2 cellular contexts compared by ENCODE assay signal in genomic region chr6:40328376-40328987, GRCh38.
TF ChIP-seq lines count a peak whose summit lies in the region.

No MANE protein-coding gene starts in this region.

TF ChIP-seq in IMR-90, 13 proteins besides CTCF, POLR2A, EP300 and RAD21:
- TF ChIP-seq MAFK (IDR thresholded peaks at IDR 0.05; ENCODE audit: low read depth, low read length) = no peak
- TF ChIP-seq USF2 (IDR thresholded peaks at IDR 0.05; ENCODE audit: low read depth, low read length) = no peak
- no peak for TF ChIP-seq BHLHE40 (IDR thresholded peaks at IDR 0.05; ENCODE audit: low read depth, low read length)
- TF ChIP-seq ELK1 (IDR thresholded peaks at IDR 0.05; ENCODE audit: borderline replicate concordance, low read depth, low read length) = no peak
- no peak for TF ChIP-seq RCOR1 (IDR thresholded peaks at IDR 0.05; ENCODE audit: insufficient replicate concordance, low read length)
- no peak for TF ChIP-seq RFX5 (IDR thresholded peaks at IDR 0.05; ENCODE audit: low read depth, low read length)
- TF ChIP-seq FOS (IDR thresholded peaks at IDR 0.05; ENCODE audit: low read depth, low read length) = no peak
- TF ChIP-seq CEBPB (IDR thresholded peaks at IDR 0.05; ENCODE audit: low read depth, low read length) = no peak
- TF ChIP-seq SMC3 (IDR thresholded peaks at IDR 0.05; ENCODE audit: low read depth, low read length) = no peak
- no peak for TF ChIP-seq CHD1 (IDR thresholded peaks at IDR 0.05; ENCODE audit: low read depth, low read length)
- no peak for TF ChIP-seq MAZ (IDR thresholded peaks at IDR 0.05; ENCODE audit: borderline replicate concordance, low read depth, low read length)
- no peak for TF ChIP-seq NFE2L2 (IDR thresholded peaks at IDR 0.05; ENCODE audit: low read depth, low read length)
- TF ChIP-seq MXI1 (IDR thresholded peaks at IDR 0.05; ENCODE audit: borderline replicate concordance, low read depth, low read length) = no peak

TF ChIP-seq in H1, 55 proteins besides CTCF, POLR2A, EP300 and RAD21:
- TF ChIP-seq SUZ12 (IDR thresholded peaks at IDR 0.05; ENCODE audit: low read length) = no peak
- peak in 1 of 2 experiments; percentile 33; a peak in 2 of 4 replicates for TF ChIP-seq SIN3A (conservative IDR thresholded peaks at IDR 0.05 in 1 of 2, IDR thresholded peaks at IDR 0.05 in 1 of 2; ENCODE audit: low read depth in 1 of 2, low read length in 2 of 2)
- no peak for TF ChIP-seq CHD1 (IDR thresholded peaks at IDR 0.05; ENCODE audit: low read depth, low read length)
- TF ChIP-seq YY1 (IDR thresholded peaks at IDR 0.05; ENCODE audit: low read depth, low read length) = 0 out of 2 replicates have a peak, but pooled peaks have one; percentile 3
- no peak for TF ChIP-seq FOSL1 (IDR thresholded peaks at IDR 0.05; ENCODE audit: insufficient read depth, low read depth, low read length)
- no peak for TF ChIP-seq BACH1 (IDR thresholded peaks at IDR 0.05; ENCODE audit: low read length)
- peak; percentile 49; the same call in 1 of the 2 replicates for TF ChIP-seq SP4 (IDR thresholded peaks at IDR 0.05; ENCODE audit: low read length)
- TF ChIP-seq HDAC6 (IDR thresholded peaks at IDR 0.05; ENCODE audit: low read depth, low read length) = no peak
- peak; percentile 5; the same call in 1 of the 2 replicates for TF ChIP-seq MAX (IDR thresholded peaks at IDR 0.05)
- TF ChIP-seq POU5F1 (IDR thresholded peaks at IDR 0.05; ENCODE audit: low read depth, low read length) = no peak
- peak; percentile 28; the same call in 1 of the 2 replicates for TF ChIP-seq BRCA1 (IDR thresholded peaks at IDR 0.05; ENCODE audit: low read depth, low read length)
- peak; percentile 38; the same call in 1 of the 2 replicates for TF ChIP-seq TBP (IDR thresholded peaks at IDR 0.05; ENCODE audit: low read depth, low read length)
